Comparison of ENCODE assay signal across 10 cellular contexts in the genomic region with DNA sequence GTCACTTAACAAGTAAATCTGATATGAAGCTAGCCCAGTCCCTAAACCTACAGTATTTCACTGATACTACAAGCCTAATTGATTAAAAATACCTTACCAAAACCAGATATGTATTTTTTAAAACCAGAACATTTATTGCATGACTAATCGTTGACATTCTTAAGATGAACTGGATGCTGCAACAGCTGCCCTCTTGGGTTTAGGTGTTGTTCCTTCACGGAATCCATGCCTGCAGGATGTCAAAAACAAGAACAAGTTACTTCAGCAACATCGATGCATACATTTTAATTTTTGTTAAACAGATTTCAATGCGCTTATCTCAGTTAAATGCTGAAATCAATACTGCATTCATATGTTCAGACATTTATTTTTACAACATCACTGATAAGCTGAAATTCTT. TPM values are rescaled to one million over a fixed set of nuclear protein-coding genes. Genes with fewer than 3 reads are reported as not detected.
DNase-seq lines count a peak whose midpoint lies in the region; ATAC-seq, FAIRE-seq and TF ChIP-seq lines count a peak whose summit lies in the region.
"Had no signal": no experiment of that assay in that cellular context is flagged by ENCODE, and none has a peak within 500 bp of the region (broad histone marks: within the 10 kb centered on the region; RNA-seq: fewer than 3 reads in every experiment).

No MANE protein-coding gene starts in this region.

- H3K27me3 Mint-ChIP-seq in Caco-2 (ENCODE audit: insufficient read depth, unreplicated experiment) (no peaks in the 10 kb centered on the region), mesothelial cell of epicardium (ENCODE audit: low read depth) (no peaks in the 10 kb centered on the region)
- H3K27me3 Mint-ChIP-seq in activated naive CD8-positive, alpha-beta T cell treated with anti-CD3 and anti-CD28 coated beads for 36 hours, result peaks cover 8% of the 10 kb centered on the region

- no peaks in the 10 kb centered on the region for H3K9me3 Mint-ChIP-seq in Caco-2 (ENCODE audit: unreplicated experiment)
- no peaks in the 10 kb centered on the region for H3K9me3 Mint-ChIP-seq in activated naive CD8-positive, alpha-beta T cell treated with anti-CD3 and anti-CD28 coated beads for 36 hours
- H3K9me3 Mint-ChIP-seq in mesothelial cell of epicardium, result no peaks in the 10 kb centered on the region

- H3K36me3 ChIP-seq in Caco-2 (ENCODE audit: control insufficient read depth, insufficient read depth, low read length) (peaks cover 16% of the 10 kb centered on the region), HUES64 (ENCODE audit: insufficient read depth, low read length) (peaks cover 75% of the 10 kb centered on the region), kidney (ENCODE audit: control insufficient read depth in 1 of 2, insufficient read depth in 2 of 2, low read length in 2 of 2) (peaks cover 39 to 58% of the 10 kb centered on the region in 2 donors)

- CTCF ChIA-PET in Caco-2 (lab: Charles Lee), result no interaction called here

- H3K27ac ChIP-seq in HUES64 (ENCODE audit: low read depth, low read length), result peak overlapping the region; percentile 29; the same call in 1 of the 2 replicates
- no peak overlapping the region for H3K27ac ChIP-seq in kidney (ENCODE audit: low read depth in 2 of 2, low read length in 2 of 2)
- H3K27ac ChIP-seq: lower lobe of right lung had no signal

- DNase-seq in Caco-2 (no peak), mesothelial cell of epicardium (ENCODE audit: low spot score in 2 of 2, unreplicated experiment in 2 of 2) (no peak), kidney (no peak), HuH-7.5 (ENCODE audit: low spot score) (no peak)
- DNase-seq in activated naive CD8-positive, alpha-beta T cell treated with anti-CD3 and anti-CD28 coated beads for 36 hours, result no peak
- DNase-seq: lower lobe of right lung, NCI-H1694 treated with DMSO at 0.1 percent for 48 hours had no signal

- TF ChIP-seq CTCF in Caco-2 (IDR thresholded peaks at IDR 0.05; ENCODE audit: insufficient read depth in 1 of 2, low read depth in 1 of 2, low read length in 1 of 2, severe bottlenecking in 1 of 2, unreplicated experiment in 1 of 2) (no peak), mesothelial cell of epicardium (IDR thresholded peaks at IDR 0.05; ENCODE audit: unreplicated experiment) (no peak), kidney (IDR thresholded peaks at IDR 0.05; ENCODE audit: borderline replicate concordance, extremely low read depth, insufficient read depth) (no peak)

- FAIRE-seq in kidney (lab: Jason Lieb, UNC), result no peak

- WGBS in HUES64, result 91% methylated on average over 4 of the region's 4 CpGs

- H3K4me1 Mint-ChIP-seq in Caco-2 (ENCODE audit: low read depth, unreplicated experiment) (peaks cover 23% of the 10 kb centered on the region), mesothelial cell of epicardium (peaks cover 48% of the 10 kb centered on the region)
- peaks cover 61% of the 10 kb centered on the region for H3K4me1 Mint-ChIP-seq in activated naive CD8-positive, alpha-beta T cell treated with anti-CD3 and anti-CD28 coated beads for 36 hours

- H3K4me1 ChIP-seq in Caco-2, result peaks cover 18% of the 10 kb centered on the region
- peaks cover 23% of the 10 kb centered on the region for H3K4me1 ChIP-seq in HUES64 (ENCODE audit: insufficient read depth, low read length)
- peaks cover 5 to 10% of the 10 kb centered on the region in 2 donors for H3K4me1 ChIP-seq in kidney (ENCODE audit: control insufficient read depth in 1 of 2, insufficient read depth in 1 of 2, low read depth in 1 of 2, low read length in 2 of 2)

- no peaks in the 10 kb centered on the region for H3K9me3 ChIP-seq in Caco-2
- no peaks in the 10 kb centered on the region; the same call in 1 of the 2 replicates for H3K9me3 ChIP-seq in HUES64 (ENCODE audit: insufficient read depth, low read depth, low read length)
- H3K9me3 ChIP-seq in kidney (ENCODE audit: control insufficient read depth in 1 of 2, low read length in 2 of 2), result no peaks in the 10 kb centered on the region
- H3K9me3 ChIP-seq: lower lobe of right lung had no signal

- H3K9ac ChIP-seq in HUES64 (ENCODE audit: low read depth, low read length) (peak overlapping the region; percentile 100; the same call in 1 of the 2 replicates), kidney (ENCODE audit: low read length in 2 of 2) (no peak overlapping the region)

- no TSS peak for BruUV-seq in Caco-2 (replicated peaks; lab: Mats Ljungman, UMichigan)

- intact Hi-C loops in Caco-2 (cut with micrococcal nuclease; ENCODE audit: unreplicated experiment), result no loop called here
- intact Hi-C loops in kidney (cut with DNase I), result no loop called here

- POLR2A ChIA-PET in Caco-2 (lab: Charles Lee), result no interaction called here

- H3K36me3 Mint-ChIP-seq in Caco-2 (ENCODE audit: insufficient read depth, unreplicated experiment), result peaks cover 84% of the 10 kb centered on the region
- peaks cover 86% of the 10 kb centered on the region for H3K36me3 Mint-ChIP-seq in activated naive CD8-positive, alpha-beta T cell treated with anti-CD3 and anti-CD28 coated beads for 36 hours
- peaks cover 54% of the 10 kb centered on the region for H3K36me3 Mint-ChIP-seq in mesothelial cell of epicardium

- H3K4me3 ChIP-seq in Caco-2 (ENCODE audit: low read depth, low read length) (no peak overlapping the region), HUES64 (ENCODE audit: low read length) (peak overlapping the region; percentile 94; the same call in 1 of the 2 replicates), kidney (ENCODE audit: low read length in 2 of 2) (no peak overlapping the region)

- ATAC-seq in HG02981 (IDR thresholded peaks at IDR 0.05; ENCODE audit: unreplicated experiment) (no peak), GM19023 (IDR thresholded peaks at IDR 0.05; ENCODE audit: unreplicated experiment) (no peak)
- ATAC-seq: lower lobe of right lung had no signal

- peak overlapping the region; percentile 99 for H3K4me3 Mint-ChIP-seq in Caco-2 (ENCODE audit: unreplicated experiment)
- H3K4me3 Mint-ChIP-seq in activated naive CD8-positive, alpha-beta T cell treated with anti-CD3 and anti-CD28 coated beads for 36 hours, result peak overlapping the region; percentile 99
- peak overlapping the region; percentile 97 for H3K4me3 Mint-ChIP-seq in mesothelial cell of epicardium

- no peak overlapping the region for H3K27ac Mint-ChIP-seq in Caco-2 (ENCODE audit: unreplicated experiment)
- H3K27ac Mint-ChIP-seq in activated naive CD8-positive, alpha-beta T cell treated with anti-CD3 and anti-CD28 coated beads for 36 hours, result peak overlapping the region; percentile 100
- H3K27ac Mint-ChIP-seq in mesothelial cell of epicardium, result peak overlapping the region; percentile 100

- H3K27me3 ChIP-seq in Caco-2 (replicated peaks; ENCODE audit: control insufficient read depth, insufficient read depth, low read length) (no peaks in the 10 kb centered on the region), HUES64 (ENCODE audit: insufficient read depth, low read length) (no peaks in the 10 kb centered on the region)

RNA-seq across cellular contexts. Expression of a gene that starts 2.7 kb away (rescaled TPM):
- total RNA-seq in Caco-2 (2022), result 1,699 and 1,723 TPM in 2 replicates
- 2,381 TPM for polyA plus RNA-seq in HUES64 (2013, experiment 1 of 2)
- 2,544 TPM for polyA plus RNA-seq in HUES64 (2013, experiment 2 of 2)
- 1,000 to 10,000 TPM; 1,702 to 1,706 TPM for total RNA-seq in activated naive CD8-positive, alpha-beta T cell treated with anti-CD3 and anti-CD28 coated beads for 36 hours
- 1,420 to 1,502 TPM (median 1,461 TPM) in 3 replicates for total RNA-seq in mesothelial cell of epicardium
- total RNA-seq in kidney, result 919 TPM
- polyA plus RNA-seq in kidney (ENCODE audit: insufficient read depth, low read depth, low replicate concordance), result 2,564 TPM

RNA-seq across cellular contexts. Expression of a gene that starts 8.8 kb away (rescaled TPM):
- total RNA-seq in Caco-2 (2022) (0.14 and 0.26 TPM in 2 replicates), mesothelial cell of epicardium (1.3 to 1.5 TPM (median 1.4 TPM) in 3 replicates), kidney (17.9 TPM)
- 0.20 TPM for polyA plus RNA-seq in HUES64 (2013, experiment 1 of 2)
- polyA plus RNA-seq in HUES64 (2013, experiment 2 of 2), result 0.25 TPM
- 1 to 10 TPM; 1.9 to 2.3 TPM for total RNA-seq in activated naive CD8-positive, alpha-beta T cell treated with anti-CD3 and anti-CD28 coated beads for 36 hours
- polyA plus RNA-seq in kidney (ENCODE audit: insufficient read depth, low read depth, low replicate concordance), result 3.0 TPM

RNA-seq across cellular contexts. Expression of a gene that starts 34.2 kb away (rescaled TPM):
- total RNA-seq in Caco-2 (2022) (64.6 and 69.2 TPM in 2 replicates), mesothelial cell of epicardium (56.3 to 60.4 TPM (median 57.7 TPM) in 3 replicates), kidney (104 TPM)
- 17.8 TPM for polyA plus RNA-seq in HUES64 (2013, experiment 1 of 2)
- 18.6 TPM for polyA plus RNA-seq in HUES64 (2013, experiment 2 of 2)
- total RNA-seq in activated naive CD8-positive, alpha-beta T cell treated with anti-CD3 and anti-CD28 coated beads for 36 hours, result 10 to 100 TPM; 55.6 to 59.3 TPM
- polyA plus RNA-seq in kidney (ENCODE audit: insufficient read depth, low read depth, low replicate concordance), result 17.4 TPM
